Comparison of ENCODE assay signal across 9 cellular contexts in genomic region chr3:15636028-15636709, GRCh38. TPM values are rescaled to one million over a fixed set of nuclear protein-coding genes. Genes with fewer than 3 reads are reported as not detected.
DNase-seq lines count a peak whose midpoint lies in the region; ATAC-seq, FAIRE-seq and TF ChIP-seq lines count a peak whose summit lies in the region.
"Had no signal": no experiment of that assay in that cellular context is flagged by ENCODE, and none has a peak within 500 bp of the region (broad histone marks: within the 10 kb centered on the region; RNA-seq: fewer than 3 reads in every experiment).

No MANE protein-coding gene starts in this region.

- DNase-seq in GM10248 (ENCODE audit: extremely low spot score) (peak; percentile 50), fibroblast of the conjunctiva (ENCODE audit: low read depth) (peak; percentile 90), sigmoid colon (no peak), COLO829 (ENCODE audit: low spot score) (no peak), ureter (ENCODE audit: low spot score) (no peak), frontal cortex (ENCODE audit: low spot score in 2 of 2) (no peak)
- peak; percentile 40 for DNase-seq in activated CD4-positive, CD25-positive, alpha-beta regulatory T cell treated with anti-CD3 and anti-CD28 coated beads, Interleukin-2, amount 50 U/mL, for 72 hours

- H3K27me3 ChIP-seq in sigmoid colon, result no peaks in the 10 kb centered on the region

- POLR2A ChIA-PET in GM10248 (lab: Yijun Ruan, JAX), result no interaction called here

- intact Hi-C loops in sigmoid colon (cut with DNase I), result loop anchor here (10.0 kb wide), 1 partner anchor 539 kb away; the partner anchor contains the start of gene GALNT15

- no peak for FAIRE-seq in frontal cortex (lab: Jason Lieb, UNC)
- FAIRE-seq: TTC549 had no signal

- ATAC-seq in HG03066 (IDR thresholded peaks at IDR 0.05; ENCODE audit: low read depth, unreplicated experiment), result peak; percentile 47

- CTCF ChIA-PET in GM10248 (lab: Yijun Ruan, JAX), result interaction anchor here (1.1 to 3.2 kb wide), 6 partner anchors 9 to 433 kb away, joined by 3 to 14 read pairs (median 4); no protein-coding TSS in a partner anchor

- peak overlapping the region; percentile 82 to 90 (median 84) for H3K27ac ChIP-seq in sigmoid colon

- 71 to 81% methylated on average over 14 of the region's 14 CpGs for WGBS in sigmoid colon, 2 donors

- no peaks in the 10 kb centered on the region for H3K9me3 ChIP-seq in sigmoid colon

- no peak overlapping the region for H3K4me3 ChIP-seq in sigmoid colon

- TF ChIP-seq EP300 in sigmoid colon (IDR thresholded peaks at IDR 0.05), result peak in 1 of 4 donors; percentile 29

- TF ChIP-seq CTCF in GM10248 (IDR thresholded peaks at IDR 0.05; ENCODE audit: control extremely low read depth, extremely low read depth, low read depth, missing control alignments), result no peak
- TF ChIP-seq CTCF in sigmoid colon (IDR thresholded peaks at IDR 0.05), result no peak

- H3K36me3 ChIP-seq in sigmoid colon, result no peaks in the 10 kb centered on the region

- peaks cover 0 to 91% (median 66%) of the 10 kb centered on the region in 4 donors for H3K4me1 ChIP-seq in sigmoid colon

- no peak for TF ChIP-seq POLR2A in sigmoid colon (IDR thresholded peaks at IDR 0.05)

RNA-seq across cellular contexts. Expression of gene BTD, which starts 34.6 kb away (rescaled TPM):
- 10 to 100 TPM; 23.5 to 35.5 (median 30.1) TPM for total RNA-seq in sigmoid colon
- polyA plus RNA-seq in sigmoid colon, result 10 to 100 TPM in 1 of 3 donors, 1 to 10 TPM in 2; 6.6 to 13.5 (median 7.2) TPM
- total RNA-seq in ureter, result 20.8 TPM
- total RNA-seq in frontal cortex, result 13.9 TPM

RNA-seq across cellular contexts. Expression of gene HACL1, which starts 34.8 kb away (rescaled TPM):
- total RNA-seq in sigmoid colon, result 10 to 100 TPM; 15.5 to 24.7 (median 22.1) TPM
- polyA plus RNA-seq in sigmoid colon, result 10 to 100 TPM; 10.9 to 13.4 (median 13.2) TPM
- total RNA-seq in ureter, result 35.0 TPM
- total RNA-seq in frontal cortex, result 33.4 TPM

Comparison
In these comparisons a context has a peak if more than half of its experiments do, and no peak if none do; other contexts are left out.
1. DNase-seq: peak in GM10248 (single experiment), activated CD4-positive, CD25-positive, alpha-beta regulatory T cell treated with anti-CD3 and anti-CD28 coated beads, Interleukin-2, amount 50 U/mL, for 72 hours (single experiment) and fibroblast of the conjunctiva (single experiment); none in sigmoid colon (single experiment), COLO829 (single experiment), ureter (single experiment) and frontal cortex (0 of 2).